11 cellular contexts compared by ENCODE assay signal in the genomic region with DNA sequence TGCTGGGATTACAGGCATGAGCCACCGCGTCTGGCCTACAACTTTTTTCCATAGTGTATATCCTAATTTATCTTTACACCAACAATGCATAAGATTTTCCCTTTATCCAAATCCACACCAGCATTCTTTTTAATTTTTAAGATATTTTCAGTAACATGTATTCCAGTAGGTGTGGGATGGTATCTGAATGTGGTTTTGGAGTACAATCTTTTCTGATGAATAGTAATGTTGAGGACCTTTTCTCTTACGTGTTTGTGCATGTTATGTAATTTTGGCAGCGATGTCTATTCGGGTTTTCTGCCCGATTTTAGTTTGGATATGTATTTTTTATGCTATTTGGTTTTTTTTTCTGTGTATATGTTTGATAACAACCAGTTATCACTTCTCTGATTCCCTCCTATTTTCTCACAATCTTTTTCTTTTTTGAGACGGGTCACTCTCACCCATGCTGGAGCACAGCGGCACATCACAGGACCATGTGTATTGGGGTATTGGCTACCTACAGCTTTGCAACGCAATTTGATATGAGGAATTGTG.
A peak's percentile ranks its signal among the peaks of the same experiment; 100 is the strongest.
DNase-seq lines count a peak whose midpoint lies in the region; ATAC-seq, FAIRE-seq and TF ChIP-seq lines count a peak whose summit lies in the region.
"Had no signal": no experiment of that assay in that cellular context is flagged by ENCODE, and none has a peak within 500 bp of the region (broad histone marks: within the 10 kb centered on the region; RNA-seq: fewer than 3 reads in every experiment).

No MANE protein-coding gene starts in this region.

- no peaks in the 10 kb centered on the region for H3K27me3 ChIP-seq in PC-3 (ENCODE audit: low read length)
- no peaks in the 10 kb centered on the region for H3K27me3 ChIP-seq in endothelial cell of umbilical vein (ENCODE audit: control insufficient read depth in 2 of 2, insufficient read depth in 2 of 2, low read length in 2 of 2)
- H3K27me3 ChIP-seq in smooth muscle cell (ENCODE audit: low read depth): no peaks in the 10 kb centered on the region
- no peaks in the 10 kb centered on the region for H3K27me3 ChIP-seq in ovary
- H3K27me3 ChIP-seq: body of pancreas had no signal

- POLR2A ChIA-PET in PC-3 (lab: Charles Lee; ENCODE audit: unreplicated experiment): no interaction called here
- POLR2A ChIA-PET in endothelial cell of umbilical vein (lab: Charles Lee): interaction anchor here (0.7 kb wide), 1 partner anchor 915 kb away, joined by 3 read pairs; no protein-coding TSS in a partner anchor

- no peaks in the 10 kb centered on the region for H3K9me3 Mint-ChIP-seq in activated T-cell treated with anti-CD3 and anti-CD28 coated beads, Interleukin-2, amount 50 U/mL, for 4 hours

- no peaks in the 10 kb centered on the region for H3F3A ChIP-seq in PC-3 (ENCODE audit: low read length, unreplicated experiment)
- no peaks in the 10 kb centered on the region for H3F3A ChIP-seq in smooth muscle cell (ENCODE audit: low read depth)

- WGBS in smooth muscle cell (ENCODE audit: low lambda C conversion rate): 73% methylated on average over 9 of the region's 9 CpGs
- WGBS in ovary, 3 donors: 69 to 82% (median 78%) methylated on average over 9 of the region's 9 CpGs

- BruUV-seq in PC-3 (replicated peaks; lab: Mats Ljungman, UMichigan) (no TSS peak), endothelial cell of umbilical vein (replicated peaks; lab: Mats Ljungman, UMichigan) (no TSS peak)

- H3K36me3 Mint-ChIP-seq in activated T-cell treated with anti-CD3 and anti-CD28 coated beads, Interleukin-2, amount 50 U/mL, for 4 hours (ENCODE audit: insufficient read depth): peaks cover 11% of the 10 kb centered on the region

- intact Hi-C loops in PC-3 (cut with micrococcal nuclease) (loop anchor here (5.0 to 10.0 kb wide), 2 partner anchors 85 to 213 kb away; no protein-coding TSS in a partner anchor), endothelial cell of umbilical vein (cut with micrococcal nuclease) (loop anchor here (2.0 to 5.0 kb wide), 3 partner anchors 87 to 322 kb away; no protein-coding TSS in a partner anchor), ovary (cut with DNase I) (loop anchor here in 2 of 4 donors (5.0 to 10.0 kb wide), 2 partner anchors 85 to 88 kb away; no protein-coding TSS in a partner anchor)

- H3K79me2 ChIP-seq in PC-3 (ENCODE audit: low read length): peaks cover 70% of the 10 kb centered on the region
- peaks cover 62% of the 10 kb centered on the region for H3K79me2 ChIP-seq in endothelial cell of umbilical vein (ENCODE audit: control insufficient read depth, insufficient read depth, low read length)
- H3K79me2 ChIP-seq in smooth muscle cell (ENCODE audit: low read depth): peaks cover 68% of the 10 kb centered on the region

- H3K4me3 ChIP-seq in PC-3 (ENCODE audit: low read length) (peak overlapping the region; percentile 96), endothelial cell of umbilical vein (replicated peaks in 1 of 3; ENCODE audit: insufficient read depth in 1 of 3, low read depth in 1 of 3, low read length in 3 of 3) (no peak overlapping the region), smooth muscle cell (peak overlapping the region; percentile 77), ovary (no peak overlapping the region)
- H3K4me3 ChIP-seq: body of pancreas had no signal

- H3K4me2 ChIP-seq in PC-3 (ENCODE audit: low read length) (peak overlapping the region; percentile 97), endothelial cell of umbilical vein (ENCODE audit: insufficient read depth, low read length) (peak overlapping the region; percentile 51), smooth muscle cell (peak overlapping the region; percentile 90)

- H3K4me1 ChIP-seq in PC-3 (ENCODE audit: insufficient read depth, low read length) (peaks cover 5% of the 10 kb centered on the region; the same call in 1 of the 2 replicates), endothelial cell of umbilical vein (ENCODE audit: control insufficient read depth, extremely low read depth, insufficient read depth, low read length) (peaks cover 17% of the 10 kb centered on the region), smooth muscle cell (ENCODE audit: low read depth) (peaks cover 6% of the 10 kb centered on the region), ovary (ENCODE audit: insufficient read depth) (peaks cover 8% of the 10 kb centered on the region)

- no peaks in the 10 kb centered on the region for H3K9me2 ChIP-seq in PC-3 (replicated peaks; ENCODE audit: low read length)

- H2AFZ ChIP-seq in PC-3 (ENCODE audit: low read length): no peak overlapping the region
- no peak overlapping the region for H2AFZ ChIP-seq in endothelial cell of umbilical vein (ENCODE audit: low read depth, low read length)
- H2AFZ ChIP-seq in smooth muscle cell (ENCODE audit: low read depth): no peak overlapping the region

- peak overlapping the region; percentile 87 for H3K4me3 Mint-ChIP-seq in activated T-cell treated with anti-CD3 and anti-CD28 coated beads, Interleukin-2, amount 50 U/mL, for 4 hours

- TF ChIP-seq POLR2A in endothelial cell of umbilical vein (IDR thresholded peaks at IDR 0.05; ENCODE audit: low read depth, low read length) (no peak), ovary (IDR thresholded peaks at IDR 0.05) (no peak)

- H3K27me3 Mint-ChIP-seq in activated T-cell treated with anti-CD3 and anti-CD28 coated beads, Interleukin-2, amount 50 U/mL, for 4 hours (ENCODE audit: low read depth): no peaks in the 10 kb centered on the region

- no peak for FAIRE-seq in endothelial cell of umbilical vein (lab: Jason Lieb, UNC)
- FAIRE-seq in GM19239 (lab: Jason Lieb, UNC): no peak

- H3K27ac ChIP-seq in PC-3 (ENCODE audit: low read length) (no peak overlapping the region), endothelial cell of umbilical vein (ENCODE audit: insufficient read depth, low read depth, low read length) (no peak overlapping the region), smooth muscle cell (ENCODE audit: low read depth) (no peak overlapping the region), ovary (no peak overlapping the region)
- H3K27ac ChIP-seq: body of pancreas had no signal

- no peak for DNase-seq in activated T-cell treated with anti-CD3 and anti-CD28 coated beads, Interleukin-2, amount 50 U/mL, for 4 hours
- DNase-seq in activated T-cell treated with anti-CD3 and anti-CD28 coated beads, Interleukin-2, amount 50 U/mL, for 48 hours: no peak
- no peak for DNase-seq in PC-3
- no peak for DNase-seq in endothelial cell of umbilical vein (ENCODE audit: low read depth, low spot score)
- no peak for DNase-seq in smooth muscle cell (lab: John Stamatoyannopoulos, UW; ENCODE audit: unreplicated experiment)
- DNase-seq in ovary: no peak
- DNase-seq in GM19239 (ENCODE audit: insufficient read length, low spot score): no peak
- DNase-seq in globus pallidus (ENCODE audit: low spot score): no peak
- DNase-seq: body of pancreas, HCEC 1CT, NCI-H524 had no signal

- TF ChIP-seq CTCF in PC-3 (conservative IDR thresholded peaks at IDR 0.05; ENCODE audit: low read depth, low read length) (no peak), endothelial cell of umbilical vein (IDR thresholded peaks at IDR 0.05; ENCODE audit: extremely low read depth in 1 of 2, insufficient read depth in 1 of 2, low read depth in 1 of 2, low read length in 2 of 2) (no peak), smooth muscle cell (IDR thresholded peaks at IDR 0.05; ENCODE audit: borderline replicate concordance, insufficient read depth, poor library complexity, severe bottlenecking) (no peak), ovary (IDR thresholded peaks at IDR 0.05) (no peak)

- H3K9ac ChIP-seq in PC-3 (ENCODE audit: low read length): peak overlapping the region; percentile 97; the same call in 1 of the 2 replicates
- H3K9ac ChIP-seq in endothelial cell of umbilical vein (replicated peaks; ENCODE audit: extremely low read depth, insufficient read depth, low read length): no peak overlapping the region
- H3K9ac ChIP-seq in smooth muscle cell (ENCODE audit: low read depth): no peak overlapping the region

- dilution Hi-C loops in endothelial cell of umbilical vein (cut with MboI; ENCODE audit: extremely low pct_ligation_motif_present, low sequenced_read_pairs): no loop called here

- H3K9me1 ChIP-seq in endothelial cell of umbilical vein (replicated peaks; ENCODE audit: control insufficient read depth, extremely low read depth, insufficient read depth, low read length): no peaks in the 10 kb centered on the region

- peaks cover 52% of the 10 kb centered on the region for H3K4me1 Mint-ChIP-seq in activated T-cell treated with anti-CD3 and anti-CD28 coated beads, Interleukin-2, amount 50 U/mL, for 4 hours (ENCODE audit: low read depth)

- TF ChIP-seq EP300 in ovary (IDR thresholded peaks at IDR 0.05): no peak

- H3K36me3 ChIP-seq in PC-3 (ENCODE audit: low read depth, low read length) (peaks cover 5% of the 10 kb centered on the region), endothelial cell of umbilical vein (ENCODE audit: control insufficient read depth in 2 of 2, extremely low read depth in 1 of 2, insufficient read depth in 2 of 2, low read length in 2 of 2) (peaks cover 3 to 6% of the 10 kb centered on the region in 2 experiments), smooth muscle cell (ENCODE audit: low read depth) (no peaks in the 10 kb centered on the region), ovary (no peaks in the 10 kb centered on the region)

- H3K9me3 ChIP-seq in PC-3 (ENCODE audit: low read length) (no peaks in the 10 kb centered on the region), endothelial cell of umbilical vein (replicated peaks; ENCODE audit: control insufficient read depth, insufficient read depth, low read length) (no peaks in the 10 kb centered on the region), smooth muscle cell (replicated peaks; ENCODE audit: low read depth) (no peaks in the 10 kb centered on the region), ovary (no peaks in the 10 kb centered on the region)
- H3K9me3 ChIP-seq: body of pancreas had no signal

- H4K20me1 ChIP-seq in PC-3 (ENCODE audit: low read length) (peaks cover 17% of the 10 kb centered on the region; the same call in 1 of the 2 replicates), endothelial cell of umbilical vein (replicated peaks; ENCODE audit: control insufficient read depth, extremely low read depth, insufficient read depth, low read length) (peaks cover 6% of the 10 kb centered on the region), smooth muscle cell (ENCODE audit: low read depth) (peaks cover 59% of the 10 kb centered on the region)

- no peak for ATAC-seq in activated T-cell treated with anti-CD3 and anti-CD28 coated beads, Interleukin-2, amount 50 U/mL, for 4 hours
- ATAC-seq in PC-3: no peak
- ATAC-seq: body of pancreas had no signal

- CTCF ChIA-PET in PC-3 (lab: Charles Lee): no interaction called here
- CTCF ChIA-PET in endothelial cell of umbilical vein (lab: Charles Lee): interaction anchor here (1.1 kb wide), 1 partner anchor 13 kb away, joined by 3 read pairs; no protein-coding TSS in a partner anchor

TF ChIP-seq in endothelial cell of umbilical vein, 7 proteins besides CTCF, POLR2A, EP300 and RAD21 (continues in another document):
- TF ChIP-seq FOS (IDR thresholded peaks at IDR 0.05; ENCODE audit: borderline replicate concordance, insufficient read depth, low read length) (no peak), JUN (IDR thresholded peaks at IDR 0.05; ENCODE audit: borderline replicate concordance, insufficient read depth, insufficient read length, low read depth) (no peak), MYC (IDR thresholded peaks at IDR 0.05; ENCODE audit: low read depth, low read length) (no peak), EZH2 (IDR thresholded peaks at IDR 0.05; ENCODE audit: borderline replicate concordance, low read depth, low read length, severe bottlenecking) (no peak)

Comparison
In these comparisons a context has a peak if more than half of its experiments do, and no peak if none do; other contexts are left out.
1. H3K4me3 ChIP-seq: peak in PC-3 (single experiment) and smooth muscle cell (single experiment); none in endothelial cell of umbilical vein (0 of 3) and ovary (single experiment).
2. Peak in every context shown above with its lines, with median percentiles within 50 percentile points of each other: H3K4me2 ChIP-seq.